In the genomic region with DNA sequence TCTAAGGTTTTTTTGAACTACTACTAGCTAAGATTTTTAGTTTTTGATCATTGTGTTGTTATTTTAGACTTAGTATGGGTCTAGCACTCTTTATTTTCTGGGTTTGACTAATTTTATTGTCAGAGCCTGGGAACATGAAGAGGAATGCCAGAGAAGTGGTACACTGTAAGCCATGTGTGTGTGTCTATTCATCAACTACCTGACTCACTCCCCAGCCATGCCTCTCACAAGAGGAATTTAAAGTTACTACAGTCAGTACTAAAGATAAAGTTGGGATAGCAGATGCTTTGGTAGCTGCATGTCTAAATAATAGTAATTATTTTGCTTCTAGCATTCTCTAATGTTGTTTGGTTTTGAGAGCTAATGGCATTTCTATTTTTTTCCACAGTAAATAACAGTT, we compare ENCODE assay signal across 18 cellular contexts.
DNase-seq lines count a peak whose midpoint lies in the region; ATAC-seq and TF ChIP-seq lines count a peak whose summit lies in the region.
"Had no signal": no experiment of that assay in that cellular context is flagged by ENCODE, and none has a peak within 500 bp of the region (broad histone marks: within the 10 kb centered on the region; RNA-seq: fewer than 3 reads in every experiment).

No MANE protein-coding gene starts in this region.

- H3K27me3 ChIP-seq in breast epithelium, result no peaks in the 10 kb centered on the region
- no peaks in the 10 kb centered on the region for H3K27me3 ChIP-seq in endodermal cell (ENCODE audit: control insufficient read depth, insufficient read depth, low read length, poor library complexity, severe bottlenecking)

- no peak for TF ChIP-seq CTCF in MCF 10A (IDR thresholded peaks at IDR 0.05; ENCODE audit: unreplicated experiment)
- TF ChIP-seq CTCF in breast epithelium (IDR thresholded peaks at IDR 0.05), result no peak
- TF ChIP-seq CTCF in endodermal cell (conservative IDR thresholded peaks at IDR 0.05), result no peak
- no peak for TF ChIP-seq CTCF in WTC11 (IDR thresholded peaks at IDR 0.05)

- no TSS peak for BruUV-seq in MCF 10A (replicated peaks; lab: Mats Ljungman, UMichigan)

- no peaks in the 10 kb centered on the region for H3K36me3 Mint-ChIP-seq in MCF 10A (ENCODE audit: insufficient read depth, unreplicated experiment)
- no peaks in the 10 kb centered on the region for H3K36me3 Mint-ChIP-seq in endodermal cell (ENCODE audit: low read depth)
- H3K36me3 Mint-ChIP-seq in WTC11, result peaks cover 13% of the 10 kb centered on the region
- H3K36me3 Mint-ChIP-seq: activated naive CD8-positive, alpha-beta T cell treated with anti-CD3 and anti-CD28 coated beads for 36 hours; naive thymus-derived CD4-positive, alpha-beta T cell had no signal

- no peaks in the 10 kb centered on the region for H3K36me3 ChIP-seq in breast epithelium
- H3K36me3 ChIP-seq in endodermal cell (ENCODE audit: control insufficient read depth, insufficient read depth, low read length), result no peaks in the 10 kb centered on the region

- POLR2A ChIA-PET in MCF 10A (lab: Yijun Ruan, JAX), result interaction anchor here (0.7 to 1.5 kb wide), 2 partner anchors 9 to 23 kb away, joined by 3 to 5 read pairs; no protein-coding TSS in a partner anchor
- POLR2A ChIA-PET in WTC11 (lab: Charles Lee), result no interaction called here

- no peaks in the 10 kb centered on the region for H3K9me3 Mint-ChIP-seq in MCF 10A (ENCODE audit: unreplicated experiment)
- peaks cover 7% of the 10 kb centered on the region for H3K9me3 Mint-ChIP-seq in endodermal cell
- H3K9me3 Mint-ChIP-seq in WTC11, result peaks cover 12% of the 10 kb centered on the region
- H3K9me3 Mint-ChIP-seq: activated naive CD8-positive, alpha-beta T cell treated with anti-CD3 and anti-CD28 coated beads for 36 hours had no signal

- ATAC-seq in WTC11, result no peak
- ATAC-seq: left lobe of liver; naive thymus-derived CD4-positive, alpha-beta T cell; Right ventricle myocardium inferior had no signal

- H3K27ac Mint-ChIP-seq in MCF 10A (ENCODE audit: low read depth, unreplicated experiment), result no peak overlapping the region
- H3K27ac Mint-ChIP-seq in endodermal cell, result no peak overlapping the region
- H3K27ac Mint-ChIP-seq in WTC11, result no peak overlapping the region
- H3K27ac Mint-ChIP-seq: activated naive CD8-positive, alpha-beta T cell treated with anti-CD3 and anti-CD28 coated beads for 36 hours; naive thymus-derived CD4-positive, alpha-beta T cell had no signal

- peak; percentile 9 for DNase-seq in MCF 10A (ENCODE audit: unreplicated experiment)
- no peak for DNase-seq in breast epithelium (ENCODE audit: low spot score in 2 of 2)
- DNase-seq in amniotic stem cell (lab: John Stamatoyannopoulos, UW), result peak; percentile 6
- peak; percentile 31 for DNase-seq in glomerular visceral epithelial cell (ENCODE audit: extremely low spot score)
- DNase-seq in endodermal cell, result no peak
- no peak for DNase-seq in NCI-H345 treated with DMSO at 0.1 percent for 48 hours (lab: John Stamatoyannopoulos, UW; ENCODE audit: unreplicated experiment)
- no peak for DNase-seq in AML-193 (lab: John Stamatoyannopoulos, UW)
- no peak for DNase-seq in WTC11 (ENCODE audit: low spot score)
- DNase-seq: activated CD4-positive, alpha-beta T cell treated with anti-CD3 and anti-CD28 coated beads for 4 hours; activated naive CD8-positive, alpha-beta T cell treated with anti-CD3 and anti-CD28 coated beads for 36 hours; activated T-cell treated with anti-CD3 and anti-CD28 coated beads for 4 hours; hippocampal formation; naive thymus-derived CD4-positive, alpha-beta T cell; posterior cingulate gyrus; T1000 had no signal

- H3K4me1 ChIP-seq in breast epithelium (no peaks in the 10 kb centered on the region), endodermal cell (ENCODE audit: control insufficient read depth, insufficient read depth, low read length) (no peaks in the 10 kb centered on the region)

- no peaks in the 10 kb centered on the region for H3K27me3 Mint-ChIP-seq in MCF 10A (ENCODE audit: insufficient read depth, unreplicated experiment)
- H3K27me3 Mint-ChIP-seq in endodermal cell (ENCODE audit: insufficient read depth), result no peaks in the 10 kb centered on the region
- no peaks in the 10 kb centered on the region; the same call in 1 of the 2 replicates for H3K27me3 Mint-ChIP-seq in WTC11 (ENCODE audit: low read depth)
- H3K27me3 Mint-ChIP-seq: activated naive CD8-positive, alpha-beta T cell treated with anti-CD3 and anti-CD28 coated beads for 36 hours; naive thymus-derived CD4-positive, alpha-beta T cell had no signal

- TF ChIP-seq POLR2A in breast epithelium (IDR thresholded peaks at IDR 0.05), result no peak

- no peak overlapping the region for H3K9ac ChIP-seq in endodermal cell (ENCODE audit: extremely low read depth, low read length, poor library complexity, severe bottlenecking)

- CTCF ChIA-PET in MCF 10A (lab: Yijun Ruan, JAX) (interaction anchor here (1.6 kb wide), 1 partner anchor 9 kb away, joined by 4 read pairs; no protein-coding TSS in a partner anchor), WTC11 (lab: Charles Lee) (no interaction called here)

- H3K4me3 Mint-ChIP-seq in MCF 10A (ENCODE audit: unreplicated experiment), result no peak overlapping the region
- H3K4me3 Mint-ChIP-seq in endodermal cell, result no peak overlapping the region
- no peak overlapping the region for H3K4me3 Mint-ChIP-seq in WTC11
- H3K4me3 Mint-ChIP-seq: activated naive CD8-positive, alpha-beta T cell treated with anti-CD3 and anti-CD28 coated beads for 36 hours; naive thymus-derived CD4-positive, alpha-beta T cell had no signal

- H3K4me3 ChIP-seq in breast epithelium (no peak overlapping the region), endodermal cell (ENCODE audit: low read length) (no peak overlapping the region)

- H3K27ac ChIP-seq in breast epithelium (no peak overlapping the region), endodermal cell (ENCODE audit: low read depth, low read length) (no peak overlapping the region)
- H3K27ac ChIP-seq: 22Rv1 had no signal

- H3K4me1 Mint-ChIP-seq in MCF 10A (ENCODE audit: insufficient read depth, unreplicated experiment), result no peaks in the 10 kb centered on the region
- no peaks in the 10 kb centered on the region for H3K4me1 Mint-ChIP-seq in endodermal cell
- no peaks in the 10 kb centered on the region for H3K4me1 Mint-ChIP-seq in WTC11
- H3K4me1 Mint-ChIP-seq: activated naive CD8-positive, alpha-beta T cell treated with anti-CD3 and anti-CD28 coated beads for 36 hours; naive thymus-derived CD4-positive, alpha-beta T cell had no signal

- H3K9me3 ChIP-seq in breast epithelium, result peaks cover 0 to 10% of the 10 kb centered on the region in 2 donors
- peaks cover 11% of the 10 kb centered on the region for H3K9me3 ChIP-seq in endodermal cell (ENCODE audit: control insufficient read depth, low read length)

- intact Hi-C loops in MCF 10A (cut with micrococcal nuclease) (no loop called here), breast epithelium (cut with DNase I; ENCODE audit: low total_unique reads) (no loop called here)

TF ChIP-seq in WTC11, 78 proteins besides CTCF, POLR2A, EP300 and RAD21:
- TF ChIP-seq ZNF671 (CRISPR knock-in tag; IDR thresholded peaks at IDR 0.05) (no peak), ATF1 (CRISPR knock-in tag; IDR thresholded peaks at IDR 0.05) (no peak), NFYB (CRISPR knock-in tag; conservative IDR thresholded peaks at IDR 0.05; ENCODE audit: low read depth) (no peak), ZNF263 (CRISPR knock-in tag; IDR thresholded peaks at IDR 0.05; ENCODE audit: low read depth) (no peak), JAZF1 (CRISPR knock-in tag; IDR thresholded peaks at IDR 0.05) (no peak)
- TF ChIP-seq, protein P1, sequence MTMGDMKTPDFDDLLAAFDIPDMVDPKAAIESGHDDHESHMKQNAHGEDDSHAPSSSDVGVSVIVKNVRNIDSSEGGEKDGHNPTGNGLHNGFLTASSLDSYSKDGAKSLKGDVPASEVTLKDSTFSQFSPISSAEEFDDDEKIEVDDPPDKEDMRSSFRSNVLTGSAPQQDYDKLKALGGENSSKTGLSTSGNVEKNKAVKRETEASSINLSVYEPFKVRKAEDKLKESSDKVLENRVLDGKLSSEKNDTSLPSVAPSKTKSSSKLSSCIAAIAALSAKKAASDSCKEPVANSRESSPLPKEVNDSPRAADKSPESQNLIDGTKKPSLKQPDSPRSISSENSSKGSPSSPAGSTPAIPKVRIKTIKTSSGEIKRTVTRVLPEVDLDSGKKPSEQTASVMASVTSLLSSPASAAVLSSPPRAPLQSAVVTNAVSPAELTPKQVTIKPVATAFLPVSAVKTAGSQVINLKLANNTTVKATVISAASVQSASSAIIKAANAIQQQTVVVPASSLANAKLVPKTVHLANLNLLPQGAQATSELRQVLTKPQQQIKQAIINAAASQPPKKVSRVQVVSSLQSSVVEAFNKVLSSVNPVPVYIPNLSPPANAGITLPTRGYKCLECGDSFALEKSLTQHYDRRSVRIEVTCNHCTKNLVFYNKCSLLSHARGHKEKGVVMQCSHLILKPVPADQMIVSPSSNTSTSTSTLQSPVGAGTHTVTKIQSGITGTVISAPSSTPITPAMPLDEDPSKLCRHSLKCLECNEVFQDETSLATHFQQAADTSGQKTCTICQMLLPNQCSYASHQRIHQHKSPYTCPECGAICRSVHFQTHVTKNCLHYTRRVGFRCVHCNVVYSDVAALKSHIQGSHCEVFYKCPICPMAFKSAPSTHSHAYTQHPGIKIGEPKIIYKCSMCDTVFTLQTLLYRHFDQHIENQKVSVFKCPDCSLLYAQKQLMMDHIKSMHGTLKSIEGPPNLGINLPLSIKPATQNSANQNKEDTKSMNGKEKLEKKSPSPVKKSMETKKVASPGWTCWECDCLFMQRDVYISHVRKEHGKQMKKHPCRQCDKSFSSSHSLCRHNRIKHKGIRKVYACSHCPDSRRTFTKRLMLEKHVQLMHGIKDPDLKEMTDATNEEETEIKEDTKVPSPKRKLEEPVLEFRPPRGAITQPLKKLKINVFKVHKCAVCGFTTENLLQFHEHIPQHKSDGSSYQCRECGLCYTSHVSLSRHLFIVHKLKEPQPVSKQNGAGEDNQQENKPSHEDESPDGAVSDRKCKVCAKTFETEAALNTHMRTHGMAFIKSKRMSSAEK (CRISPR knock-in tag; IDR thresholded peaks at IDR 0.05; ENCODE audit: borderline replicate concordance), result no peak

Comparison
In these comparisons a context has a peak if more than half of its experiments do, and no peak if none do; other contexts are left out.
1. DNase-seq: peak in MCF 10A (single experiment), amniotic stem cell (single experiment) and glomerular visceral epithelial cell (single experiment); none in breast epithelium (0 of 2), endodermal cell (single experiment), NCI-H345 treated with DMSO at 0.1 percent for 48 hours (single experiment), AML-193 (0 of 2) and WTC11 (single experiment).